ENCODE assay signal across 8 cellular contexts in genomic region chr17:40322417-40323315, GRCh38. TPM values are rescaled to one million over a fixed set of nuclear protein-coding genes. Genes with fewer than 3 reads are reported as not detected.
DNase-seq lines count a peak whose midpoint lies in the region; ATAC-seq and TF ChIP-seq lines count a peak whose summit lies in the region.

No MANE protein-coding gene starts in this region.

- intact Hi-C loops in activated CD4-positive, alpha-beta T cell treated with anti-CD3 and anti-CD28 coated beads for 36 hours (cut with DNase I, micrococcal nuclease), result loop anchor here (1.0 to 10.0 kb wide), 8 partner anchors 18 to 1366 kb away; partner anchors contain the start of genes CDC6 (in 1 of the 2) and EIF1 (in 1 of the 2)
- intact Hi-C loops in colonic mucosa (cut with DNase I), result no loop called here

- H3K4me3 Mint-ChIP-seq in activated CD4-positive, alpha-beta T cell treated with anti-CD3 and anti-CD28 coated beads for 36 hours, result peak overlapping the region; percentile 85
- H3K4me3 Mint-ChIP-seq in memory B cell, result peak overlapping the region; percentile 86

- H4K20me1 ChIP-seq in MM.1S (ENCODE audit: insufficient read depth, low read length), result peaks cover 5% of the 10 kb centered on the region; the same call in 1 of the 2 replicates

- TF ChIP-seq CTCF in MM.1S (IDR thresholded peaks at IDR 0.05; ENCODE audit: low read length), result no peak
- no peak for TF ChIP-seq CTCF in colonic mucosa (IDR thresholded peaks at IDR 0.05)

- in situ Hi-C loops in Caki2 (cut with HindIII; ENCODE audit: low pct_unique_long_range_greater_than_20kb, low sequenced_read_pairs), result no loop called here

- peaks cover 5% of the 10 kb centered on the region for H3K36me3 Mint-ChIP-seq in activated CD4-positive, alpha-beta T cell treated with anti-CD3 and anti-CD28 coated beads for 36 hours (ENCODE audit: low read depth)
- H3K36me3 Mint-ChIP-seq in memory B cell, result no peaks in the 10 kb centered on the region

- H2AFZ ChIP-seq in MM.1S (ENCODE audit: low read length), result no peak overlapping the region

- peaks cover 82% of the 10 kb centered on the region for H3K4me1 Mint-ChIP-seq in activated CD4-positive, alpha-beta T cell treated with anti-CD3 and anti-CD28 coated beads for 36 hours
- peaks cover 69% of the 10 kb centered on the region for H3K4me1 Mint-ChIP-seq in memory B cell

- H3K27ac Mint-ChIP-seq in activated CD4-positive, alpha-beta T cell treated with anti-CD3 and anti-CD28 coated beads for 36 hours, result peak overlapping the region; percentile 91
- H3K27ac Mint-ChIP-seq in memory B cell, result peak overlapping the region; percentile 100

- POLR2A ChIA-PET in activated CD4-positive, alpha-beta T cell treated with anti-CD3 and anti-CD28 coated beads for 36 hours (lab: Charles Lee), result interaction anchor here (0.7 to 1.5 kb wide), 4 partner anchors 8 to 218 kb away, joined by 3 to 7 read pairs (median 4); no protein-coding TSS in a partner anchor

- peak; percentile 27 for ATAC-seq in GM21390 (IDR thresholded peaks at IDR 0.05; ENCODE audit: unreplicated experiment)
- ATAC-seq in activated CD4-positive, alpha-beta T cell treated with anti-CD3 and anti-CD28 coated beads for 36 hours, result peak; percentile 25
- ATAC-seq in memory B cell (ENCODE audit: low read depth), result peak; percentile 40

- H3K4me1 ChIP-seq in MM.1S (ENCODE audit: low read length), result peaks cover 45% of the 10 kb centered on the region
- H3K4me1 ChIP-seq in colonic mucosa, result peaks cover 24% of the 10 kb centered on the region

- CTCF ChIA-PET in activated CD4-positive, alpha-beta T cell treated with anti-CD3 and anti-CD28 coated beads for 36 hours (lab: Charles Lee), result interaction anchor here (0.7 to 1.6 kb wide), 6 partner anchors 16 to 239 kb away, joined by 3 to 6 read pairs (median 4); no protein-coding TSS in a partner anchor

- H3K79me2 ChIP-seq in MM.1S (ENCODE audit: low read length), result peaks cover 96% of the 10 kb centered on the region

- no peaks in the 10 kb centered on the region for H3K9me3 ChIP-seq in MM.1S (replicated peaks; ENCODE audit: insufficient read depth, low read length)
- no peaks in the 10 kb centered on the region for H3K9me3 ChIP-seq in colonic mucosa

- H3K27me3 ChIP-seq in MM.1S (replicated peaks; ENCODE audit: insufficient read depth, low read length), result no peaks in the 10 kb centered on the region
- H3K27me3 ChIP-seq in colonic mucosa, result no peaks in the 10 kb centered on the region

- H3K9me2 ChIP-seq in MM.1S (replicated peaks; ENCODE audit: insufficient read depth, low read length), result no peaks in the 10 kb centered on the region

- H3K4me3 ChIP-seq in MM.1S (ENCODE audit: low read length), result peak overlapping the region; percentile 97
- peak overlapping the region; percentile 24 for H3K4me3 ChIP-seq in colonic mucosa

- H3K27ac ChIP-seq in MM.1S (ENCODE audit: low read length), result peak overlapping the region; percentile 98
- peak overlapping the region; percentile 84 for H3K27ac ChIP-seq in colonic mucosa

- H3F3A ChIP-seq in MM.1S (ENCODE audit: insufficient read depth, low read length), result peaks cover 61% of the 10 kb centered on the region

- no peaks in the 10 kb centered on the region for H3K9me3 Mint-ChIP-seq in activated CD4-positive, alpha-beta T cell treated with anti-CD3 and anti-CD28 coated beads for 36 hours (ENCODE audit: low read depth)
- no peaks in the 10 kb centered on the region for H3K9me3 Mint-ChIP-seq in memory B cell

- DNase-seq in Caki2 (ENCODE audit: low read depth), result peak; percentile 72
- DNase-seq in MM.1S, result peak; percentile 96
- peak; percentile 86 for DNase-seq in activated CD4-positive, alpha-beta T cell treated with anti-CD3 and anti-CD28 coated beads for 36 hours
- DNase-seq in colonic mucosa, result peak; percentile 71
- peak; percentile 91 to 96 for DNase-seq in memory B cell (ENCODE audit: low spot score in 2 of 2)
- DNase-seq in stimulated activated CD8-positive, alpha-beta memory T cell treated with anti-CD3 and anti-CD28 coated beads, Interleukin-12 subunit alpha, Interleukin-12 subunit beta, amount 100 ng/mL, for 4 hours (ENCODE audit: low read depth), result peak; percentile 78
- no peak for DNase-seq in NCI-H1092 treated with DMSO at 0.1 percent for 48 hours (lab: John Stamatoyannopoulos, UW)

- H3K36me3 ChIP-seq in MM.1S (replicated peaks; ENCODE audit: insufficient read depth, low read length) (no peaks in the 10 kb centered on the region), colonic mucosa (no peaks in the 10 kb centered on the region)

- H3K27me3 Mint-ChIP-seq in activated CD4-positive, alpha-beta T cell treated with anti-CD3 and anti-CD28 coated beads for 36 hours, result no peaks in the 10 kb centered on the region
- no peaks in the 10 kb centered on the region for H3K27me3 Mint-ChIP-seq in memory B cell

- peak overlapping the region; percentile 95 for H3K4me2 ChIP-seq in MM.1S (ENCODE audit: low read depth, low read length)

- H3K9ac ChIP-seq in MM.1S (ENCODE audit: low read length) (peak overlapping the region; percentile 98), colonic mucosa (ENCODE audit: low read depth in 2 of 2, low read length in 2 of 2) (peak overlapping the region; percentile 74 to 81)

RNA-seq across cellular contexts. Expression of gene RARA, which starts 13.7 kb away (rescaled TPM):
- 11.4 and 26.0 TPM in 2 replicates for total RNA-seq in Caki2 (2014; rRNA removed; shearing (Covaris generic); ENCODE audit: low replicate concordance)
- total RNA-seq in activated CD4-positive, alpha-beta T cell treated with anti-CD3 and anti-CD28 coated beads for 36 hours, result 10 to 100 TPM; 29.8 to 40.2 TPM
- 10 to 100 TPM; 25.6 to 46.7 TPM for total RNA-seq in colonic mucosa

RNA-seq across cellular contexts. Expression of gene CDC6, which starts 35.0 kb away (rescaled TPM):
- 60.9 and 68.1 TPM in 2 replicates for total RNA-seq in Caki2 (2014; rRNA removed; shearing (Covaris generic); ENCODE audit: low replicate concordance)
- 100 to 1,000 TPM; 105 to 171 TPM for total RNA-seq in activated CD4-positive, alpha-beta T cell treated with anti-CD3 and anti-CD28 coated beads for 36 hours
- 10 to 100 TPM in 1 of 2 donors, 1 to 10 TPM in 1; 8.5 to 40.8 TPM for total RNA-seq in colonic mucosa

RNA-seq across cellular contexts. Expression of gene GJD3, which starts 41.9 kb away (rescaled TPM):
- total RNA-seq in Caki2 (2014; rRNA removed; shearing (Covaris generic); ENCODE audit: low replicate concordance), result not detected in 2 replicates
- total RNA-seq in activated CD4-positive, alpha-beta T cell treated with anti-CD3 and anti-CD28 coated beads for 36 hours, result not detected
- under 1 TPM; 0.40 to 0.85 TPM for total RNA-seq in colonic mucosa
